In genomic region chr14:62097072-62097471, GRCh38 we compare ENCODE assay signal across 16 cellular contexts.
"Had no signal": no experiment of that assay in that cellular context is flagged by ENCODE, and none has a peak within 500 bp of the region (broad histone marks: within the 10 kb centered on the region; RNA-seq: fewer than 3 reads in every experiment).

No MANE protein-coding gene starts in this region.

- DNase-seq: activated CD4-positive, alpha-beta T cell treated with anti-CD3 and anti-CD28 coated beads for 1 hour; activated CD4-positive, alpha-beta T cell treated with anti-CD3 and anti-CD28 coated beads, Interleukin-2, amount 50 U/mL, for 48 hours; activated CD8-positive, alpha-beta memory T cell treated with anti-CD3 and anti-CD28 coated beads, Interleukin-2, amount 10 ng/mL, durations not matched to agents 7 days and 5 days; activated effector memory CD4-positive, alpha-beta T cell treated with Interleukin-2 at 50 U/mL for 16 hours; activated T-cell treated with anti-CD3 and anti-CD28 coated beads, Interleukin-2, amount 50 U/mL, for 24 hours; body of pancreas; endodermal cell; left cardiac atrium; lower lobe of right lung; naive thymus-derived CD4-positive, alpha-beta T cell; nucleus accumbens; right lobe of liver; stimulated activated CD4-positive, alpha-beta T cell treated with anti-CD3 and anti-CD28 coated beads, Interleukin-2, amount 100 ng/mL, for 24 hours; stimulated activated naive CD4-positive, alpha-beta T cell treated with Interleukin-2 at 50 U/mL for 16 hours had no signal

- H3K27me3 ChIP-seq: body of pancreas, esophagus muscularis mucosa, right lobe of liver had no signal

- ATAC-seq: activated CD8-positive, alpha-beta memory T cell treated with anti-CD3 and anti-CD28 coated beads, Interleukin-2, amount 10 ng/mL, durations not matched to agents 7 days and 5 days; body of pancreas; left cardiac atrium; lower lobe of right lung; right lobe of liver had no signal

- H3K9me3 ChIP-seq: body of pancreas, esophagus muscularis mucosa, lower lobe of right lung, right lobe of liver, suprapubic skin had no signal

- H3K4me1 ChIP-seq: body of pancreas, esophagus muscularis mucosa, lower lobe of right lung, right lobe of liver, suprapubic skin had no signal

- H3K27ac ChIP-seq: body of pancreas, esophagus muscularis mucosa, lower lobe of right lung, right lobe of liver, suprapubic skin had no signal

- H3K4me3 ChIP-seq: body of pancreas, esophagus muscularis mucosa, lower lobe of right lung, right lobe of liver, suprapubic skin had no signal

- H3K36me3 ChIP-seq: esophagus muscularis mucosa, lower lobe of right lung, right lobe of liver, suprapubic skin had no signal
